In genomic region chr19:39843919-39844793, GRCh38 we compare ENCODE assay signal across 1 cellular context.
TF ChIP-seq lines count a peak whose summit lies in the region.

No MANE protein-coding gene starts in this region.

TF ChIP-seq in HepG2, 621 proteins besides CTCF, POLR2A, EP300 and RAD21 (continued from another document):
- no peak for TF ChIP-seq ZNF609 (CRISPR knock-in tag; IDR thresholded peaks at IDR 0.05; ENCODE audit: borderline replicate concordance)
